1 cellular context compared by ENCODE assay signal in genomic region chr19:40523322-40524047, GRCh38.
TF ChIP-seq lines count a peak whose summit lies in the region.

No MANE protein-coding gene starts in this region.

TF ChIP-seq in endothelial cell of umbilical vein, 7 proteins besides CTCF, POLR2A, EP300 and RAD21:
- TF ChIP-seq POLR2AphosphoS5 (IDR thresholded peaks at IDR 0.05; ENCODE audit: insufficient read depth, low read depth, low read length) (no peak), MAX (IDR thresholded peaks at IDR 0.05; ENCODE audit: insufficient read depth, insufficient read length) (no peak), MYC (IDR thresholded peaks at IDR 0.05; ENCODE audit: low read depth, low read length) (no peak), GATA2 (IDR thresholded peaks at IDR 0.05; ENCODE audit: insufficient read depth, insufficient read length, low read depth, low read length) (no peak)
